Comparison of ENCODE assay signal across 20 cellular contexts in genomic region chr3:110647586-110647985, GRCh38.
A peak's percentile ranks its signal among the peaks of the same experiment; 100 is the strongest.
DNase-seq lines count a peak whose midpoint lies in the region; ATAC-seq, FAIRE-seq and TF ChIP-seq lines count a peak whose summit lies in the region.
"Had no signal": no experiment of that assay in that cellular context is flagged by ENCODE, and none has a peak within 500 bp of the region (broad histone marks: within the 10 kb centered on the region; RNA-seq: fewer than 3 reads in every experiment).

No MANE protein-coding gene starts in this region.

- DNase-seq in pancreas (no peak), H54 (ENCODE audit: insufficient read length, low spot score) (no peak), WERI-Rb-1 (no peak), endodermal cell (no peak), SIG-M5 (lab: John Stamatoyannopoulos, UW) (no peak)
- DNase-seq: 8988T; C1 segment of cervical spinal cord; Calu3; CD4-positive, alpha-beta memory T cell; COR-L47; DMS53; DMS79 treated with DMSO at 0.1 percent for 48 hours; GM23248; H9 had no signal

- H3K9ac ChIP-seq in endodermal cell (ENCODE audit: extremely low read depth, low read length, poor library complexity, severe bottlenecking), result no peak overlapping the region
- H3K9ac ChIP-seq: GM23248 had no signal

- no peaks in the 10 kb centered on the region for H3K4me1 ChIP-seq in pancreas
- H3K4me1 ChIP-seq in endodermal cell (ENCODE audit: control insufficient read depth, insufficient read depth, low read length), result no peaks in the 10 kb centered on the region

- no peaks in the 10 kb centered on the region for H3K9me3 ChIP-seq in pancreas
- H3K9me3 ChIP-seq in WERI-Rb-1 (ENCODE audit: severe bottlenecking), result peaks cover 2% of the 10 kb centered on the region
- peaks cover 23% of the 10 kb centered on the region for H3K9me3 ChIP-seq in endodermal cell (ENCODE audit: control insufficient read depth, low read length)

- WGBS in pancreas, 2 donors, result 64 to 93% methylated on average over 2 of the region's 2 CpGs
- 0% methylated on average over 1 of the region's 2 CpGs for WGBS in endodermal cell (ENCODE audit: insufficient coverage in 1 of 2, insufficient read length in 1 of 2), 2 experiments

- intact Hi-C loops in pancreas (cut with DNase I), result no loop called here

- peaks cover 1% of the 10 kb centered on the region for H3K4me1 Mint-ChIP-seq in endodermal cell
- H3K4me1 Mint-ChIP-seq: CD4-positive, alpha-beta memory T cell had no signal

- no peak overlapping the region for H3K4me3 Mint-ChIP-seq in endodermal cell
- H3K4me3 Mint-ChIP-seq: CD4-positive, alpha-beta memory T cell; H9 had no signal

- no peaks in the 10 kb centered on the region for H3K27me3 Mint-ChIP-seq in endodermal cell (ENCODE audit: insufficient read depth)
- H3K27me3 Mint-ChIP-seq: CD4-positive, alpha-beta memory T cell had no signal

- H3K36me3 ChIP-seq in pancreas, result no peaks in the 10 kb centered on the region
- no peaks in the 10 kb centered on the region for H3K36me3 ChIP-seq in WERI-Rb-1
- no peaks in the 10 kb centered on the region for H3K36me3 ChIP-seq in endodermal cell (ENCODE audit: control insufficient read depth, insufficient read depth, low read length)

- no peak for TF ChIP-seq POLR2A in H54 (IDR thresholded peaks at IDR 0.05; ENCODE audit: low read depth, low read length)

- peaks cover 5% of the 10 kb centered on the region for H3K36me3 Mint-ChIP-seq in endodermal cell (ENCODE audit: low read depth)
- H3K36me3 Mint-ChIP-seq: CD4-positive, alpha-beta memory T cell had no signal

- no peak overlapping the region for H3K27ac ChIP-seq in pancreas
- H3K27ac ChIP-seq in WERI-Rb-1, result no peak overlapping the region
- no peak overlapping the region for H3K27ac ChIP-seq in endodermal cell (ENCODE audit: low read depth, low read length)
- H3K27ac ChIP-seq: GM23248 had no signal

- H3K27ac Mint-ChIP-seq in endodermal cell, result no peak overlapping the region
- H3K27ac Mint-ChIP-seq: CD4-positive, alpha-beta memory T cell; H9 had no signal

- H3K9me3 Mint-ChIP-seq in endodermal cell, result peaks cover 17% of the 10 kb centered on the region

- H3K4me3 ChIP-seq in pancreas, result no peak overlapping the region
- no peak overlapping the region for H3K4me3 ChIP-seq in WERI-Rb-1 (ENCODE audit: low read depth, low read length)
- H3K4me3 ChIP-seq in endodermal cell (ENCODE audit: low read length), result no peak overlapping the region
- H3K4me3 ChIP-seq: GM23248 had no signal

- no peaks in the 10 kb centered on the region for H3K27me3 ChIP-seq in pancreas
- H3K27me3 ChIP-seq in WERI-Rb-1 (ENCODE audit: insufficient read depth, low read depth, severe bottlenecking), result no peaks in the 10 kb centered on the region
- no peaks in the 10 kb centered on the region for H3K27me3 ChIP-seq in endodermal cell (ENCODE audit: control insufficient read depth, insufficient read depth, low read length, poor library complexity, severe bottlenecking)

- TF ChIP-seq CTCF in pancreas (IDR thresholded peaks at IDR 0.05) (no peak), WERI-Rb-1 (IDR thresholded peaks at IDR 0.05; ENCODE audit: low read depth, low read length) (no peak), endodermal cell (conservative IDR thresholded peaks at IDR 0.05) (no peak)

- FAIRE-seq in G401.6 (lab: Jason Lieb, UNC) (peak; percentile 87), TTC549 (lab: Jason Lieb, UNC) (peak; percentile 67), endometrium (lab: Jason Lieb, UNC) (peak; percentile 78), pancreas (lab: Jason Lieb, UNC) (peak; percentile 84), H54 (lab: Jason Lieb, UNC) (no peak)
- FAIRE-seq: GM12892, GM19239 had no signal

- no peak for ATAC-seq in pancreas
- ATAC-seq: HCT116 had no signal
